9 cellular contexts compared by ENCODE assay signal in genomic region chr2:233915133-233915532, GRCh38. TPM values are rescaled to one million over a fixed set of nuclear protein-coding genes. Genes with fewer than 3 reads are reported as not detected.
DNase-seq lines count a peak whose midpoint lies in the region; ATAC-seq and TF ChIP-seq lines count a peak whose summit lies in the region.
"Had no signal": no experiment of that assay in that cellular context is flagged by ENCODE, and none has a peak within 500 bp of the region (broad histone marks: within the 10 kb centered on the region; RNA-seq: fewer than 3 reads in every experiment).

No MANE protein-coding gene starts in this region.

- DNase-seq in G401 (ENCODE audit: low spot score) (peak; percentile 12), LoVo (ENCODE audit: low spot score) (peak; percentile 24), WTC11 (ENCODE audit: low spot score) (no peak), right lobe of liver (no peak), NCI-H146 treated with DMSO at 0.1 percent for 48 hours (lab: John Stamatoyannopoulos, UW; ENCODE audit: unreplicated experiment) (no peak), kidney tubule cell (ENCODE audit: low spot score) (no peak)
- DNase-seq: activated CD4-positive, CD25-positive, alpha-beta regulatory T cell treated with anti-CD3 and anti-CD28 coated beads, Interleukin-2, amount 50 U/mL, for 72 hours; NK-92 treated with Interleukin-12 subunit alpha and Interleukin-12 subunit beta, amount 100 ng/mL, for 24 hours had no signal

- TF ChIP-seq CTCF in WTC11 (IDR thresholded peaks at IDR 0.05) = no peak
- peak in 3 of 4 donors; percentile 19 to 32 (median 31) for TF ChIP-seq CTCF in right lobe of liver (IDR thresholded peaks at IDR 0.05)

- peaks cover 11% of the 10 kb centered on the region for H3K4me1 Mint-ChIP-seq in WTC11

- intact Hi-C loops in right lobe of liver (cut with DNase I) = no loop called here

- WGBS in right lobe of liver (ENCODE audit: insufficient coverage, low coverage, low lambda C conversion rate, missing lambda C conversion rate) = 31% methylated on average over 3 of the region's 3 CpGs

- H3K27me3 ChIP-seq in right lobe of liver = no peaks in the 10 kb centered on the region

- CTCF ChIA-PET in WTC11 (lab: Charles Lee) = interaction anchor here (1.3 kb wide), 1 partner anchor 15 kb away, joined by 3 read pairs; no protein-coding TSS in a partner anchor

- H3K36me3 ChIP-seq in right lobe of liver = no peaks in the 10 kb centered on the region

- no peak overlapping the region for H3K4me3 Mint-ChIP-seq in WTC11

- no peaks in the 10 kb centered on the region for H3K9me3 ChIP-seq in right lobe of liver

- no peak overlapping the region for H3K27ac Mint-ChIP-seq in WTC11

- no peaks in the 10 kb centered on the region for H3K4me1 ChIP-seq in right lobe of liver

- peaks cover 2% of the 10 kb centered on the region; the same call in 1 of the 2 replicates for H3K27me3 Mint-ChIP-seq in WTC11 (ENCODE audit: low read depth)

- no peak for TF ChIP-seq POLR2A in right lobe of liver (IDR thresholded peaks at IDR 0.05)

- no peaks in the 10 kb centered on the region for H3K36me3 Mint-ChIP-seq in WTC11

- no peaks in the 10 kb centered on the region for H3K9me3 Mint-ChIP-seq in WTC11

- ATAC-seq in WTC11 (0 out of 2 replicates have a peak, but pooled peaks have one; percentile 24), right lobe of liver (peak in 3 of 4 donors; percentile 31 to 53 (median 42)), HG03342 (IDR thresholded peaks at IDR 0.05; ENCODE audit: unreplicated experiment) (no peak)

- no peak overlapping the region for H3K27ac ChIP-seq in right lobe of liver

- H3K4me3 ChIP-seq in right lobe of liver = no peak overlapping the region

- in situ Hi-C loops in G401 (cut with HindIII; ENCODE audit: low sequenced_read_pairs) = no loop called here

- POLR2A ChIA-PET in WTC11 (lab: Charles Lee) = no interaction called here

TF ChIP-seq in WTC11, 78 proteins besides CTCF, POLR2A, EP300 and RAD21:
- TF ChIP-seq RORB (CRISPR knock-in tag; IDR thresholded peaks at IDR 0.05) (no peak), E2F1 (CRISPR knock-in tag; IDR thresholded peaks at IDR 0.05) (no peak), ZNF219 (CRISPR knock-in tag; IDR thresholded peaks at IDR 0.05; ENCODE audit: borderline replicate concordance) (no peak), ATF2 (CRISPR knock-in tag; IDR thresholded peaks at IDR 0.05; ENCODE audit: borderline replicate concordance, low read depth) (no peak), ZNF138 (CRISPR knock-in tag; conservative IDR thresholded peaks at IDR 0.05) (no peak), SMAD4 (CRISPR knock-in tag; IDR thresholded peaks at IDR 0.05) (no peak), USF2 (CRISPR knock-in tag; IDR thresholded peaks at IDR 0.05) (no peak), OVOL2 (CRISPR knock-in tag; IDR thresholded peaks at IDR 0.05; ENCODE audit: borderline replicate concordance) (no peak), NR3C1 (CRISPR knock-in tag; conservative IDR thresholded peaks at IDR 0.05; ENCODE audit: low read depth) (no peak), CREM (CRISPR knock-in tag; IDR thresholded peaks at IDR 0.05) (no peak), CDX4 (CRISPR knock-in tag; IDR thresholded peaks at IDR 0.05; ENCODE audit: borderline replicate concordance) (no peak), IRF2 (CRISPR knock-in tag; IDR thresholded peaks at IDR 0.05; ENCODE audit: borderline replicate concordance, low read depth) (no peak), ZNF263 (CRISPR knock-in tag; IDR thresholded peaks at IDR 0.05; ENCODE audit: low read depth) (no peak)

RNA-seq across cellular contexts. Expression of gene TRPM8, which starts 2.0 kb away (rescaled TPM):
- not detected in 2 replicates for total RNA-seq in G401 (2014; rRNA removed; shearing (Covaris generic))
- total RNA-seq in WTC11 (2021) (0.26 TPM in 1 of 3 replicates, not detected in the others), right lobe of liver (10 to 100 TPM; 23.9 to 99.5 (median 48.6) TPM)

Comparison
In these comparisons a context has a peak if more than half of its experiments do, and no peak if none do; other contexts are left out.
1. DNase-seq: peak in G401 (single experiment) and LoVo (single experiment); none in WTC11 (single experiment), right lobe of liver (0 of 3), NCI-H146 treated with DMSO at 0.1 percent for 48 hours (single experiment) and kidney tubule cell (single experiment).
2. RNA of gene TRPM8, which starts 2.0 kb away (total RNA-seq): 23.9 to 99.5 TPM in right lobe of liver; 0.26 TPM in WTC11 and not detected in G401; every median in the first group is over 10 times any median in the second.